In genomic region chr2:120404274-120404673, GRCh38 we compare ENCODE assay signal across 34 cellular contexts. TPM values are rescaled to one million over a fixed set of nuclear protein-coding genes. Genes with fewer than 3 reads are reported as not detected.
"Had no signal": no experiment of that assay in that cellular context is flagged by ENCODE, and none has a peak within 500 bp of the region (broad histone marks: within the 10 kb centered on the region; RNA-seq: fewer than 3 reads in every experiment).

No MANE protein-coding gene starts in this region.

- FAIRE-seq: bronchial epithelial cell, TTC549 had no signal

- H3K4me1 Mint-ChIP-seq: activated CD4-positive, alpha-beta T cell treated with anti-CD3 and anti-CD28 coated beads, Interleukin-2, amount 10 ng/mL, durations not matched to agents 24 days and 14 days; activated naive CD4-positive, alpha-beta T cell treated with anti-CD3 and anti-CD28 coated beads, Interleukin-2, amount 10 ng/mL, durations not matched to agents 7 days and 5 days; activated naive CD8-positive, alpha-beta T cell treated with anti-CD3 and anti-CD28 coated beads, Interleukin-2, amount 50 U/mL, for 24 hours had no signal

- H3K27me3 ChIP-seq: MG63 had no signal

- H3K36me3 ChIP-seq: MG63 had no signal

- DNase-seq: activated CD4-positive, alpha-beta T cell treated with anti-CD3 and anti-CD28 coated beads, Interleukin-2, amount 10 ng/mL, durations not matched to agents 24 days and 14 days; activated CD4-positive, alpha-beta T cell treated with anti-CD3 and anti-CD28 coated beads, Interleukin-2, amount 50 U/mL, for 4 hours; activated CD8-positive, alpha-beta memory T cell treated with anti-CD3 and anti-CD28 coated beads, Interleukin-2, amount 50 U/mL, for 4 hours; activated CD8-positive, alpha-beta T cell treated with anti-CD3 and anti-CD28 coated beads for 36 hours; activated effector memory CD4-positive, alpha-beta T cell treated with Interleukin-2 at 50 U/mL for 16 hours; activated naive CD4-positive, alpha-beta T cell treated with anti-CD3 and anti-CD28 coated beads, Interleukin-2, amount 10 ng/mL, durations not matched to agents 7 days and 5 days; activated naive CD8-positive, alpha-beta T cell treated with anti-CD3 and anti-CD28 coated beads, Interleukin-2, amount 50 U/mL, for 24 hours; activated T-cell treated with anti-CD3 and anti-CD28 coated beads for 4 hours; activated T-cell treated with anti-CD3 and anti-CD28 coated beads, Interleukin-2, amount 50 U/mL, for 4 hours; anterior cingulate cortex; central memory CD4-positive, alpha-beta T cell; Kasumi-1; KG1; MG63; NCI-H1048; NCI-H1105 treated with DMSO at 0.1 percent for 48 hours; NCI-H1436; NCI-H1694; NCI-H1930; NCI-H2081 treated with DMSO at 0.1 percent for 48 hours; NCI-H446 treated with DMSO at 0.1 percent for 48 hours; NCI-H524; NCI-H69; SIG-M5; T-helper 1 cell; T-helper 2 cell; T1000 had no signal

- H3K27ac Mint-ChIP-seq: activated CD4-positive, alpha-beta T cell treated with anti-CD3 and anti-CD28 coated beads, Interleukin-2, amount 10 ng/mL, durations not matched to agents 24 days and 14 days; activated CD8-positive, alpha-beta T cell treated with anti-CD3 and anti-CD28 coated beads for 36 hours; activated naive CD4-positive, alpha-beta T cell treated with anti-CD3 and anti-CD28 coated beads, Interleukin-2, amount 10 ng/mL, durations not matched to agents 7 days and 5 days; activated naive CD8-positive, alpha-beta T cell; activated naive CD8-positive, alpha-beta T cell treated with anti-CD3 and anti-CD28 coated beads, Interleukin-2, amount 50 U/mL, for 24 hours; activated T-helper 1 cell treated with anti-CD3 and anti-CD28 coated beads, Interleukin-12 subunit alpha, Interleukin-12 subunit beta, Interleukin-2, Interleukin-4 antibody, amounts not matched to agents 30 ng/mL and 10 ng/mL and 1 ng/mL, durations not matched to agents 14 hours and 24 hours and 36 hours had no signal

- H3K27me3 Mint-ChIP-seq: activated CD4-positive, alpha-beta T cell treated with anti-CD3 and anti-CD28 coated beads, Interleukin-2, amount 10 ng/mL, durations not matched to agents 24 days and 14 days; activated naive CD8-positive, alpha-beta T cell treated with anti-CD3 and anti-CD28 coated beads, Interleukin-2, amount 50 U/mL, for 24 hours had no signal

- H3K4me3 Mint-ChIP-seq: activated CD4-positive, alpha-beta T cell treated with anti-CD3 and anti-CD28 coated beads, Interleukin-2, amount 10 ng/mL, durations not matched to agents 24 days and 14 days; activated CD8-positive, alpha-beta T cell treated with anti-CD3 and anti-CD28 coated beads for 36 hours; activated naive CD4-positive, alpha-beta T cell treated with anti-CD3 and anti-CD28 coated beads, Interleukin-2, amount 10 ng/mL, durations not matched to agents 7 days and 5 days; activated naive CD8-positive, alpha-beta T cell; activated naive CD8-positive, alpha-beta T cell treated with anti-CD3 and anti-CD28 coated beads, Interleukin-2, amount 50 U/mL, for 24 hours; activated T-cell treated with anti-CD3 and anti-CD28 coated beads, Interleukin-2, amount 50 U/mL, for 4 hours; activated T-helper 1 cell treated with anti-CD3 and anti-CD28 coated beads, Interleukin-12 subunit alpha, Interleukin-12 subunit beta, Interleukin-2, Interleukin-4 antibody, amounts not matched to agents 30 ng/mL and 10 ng/mL and 1 ng/mL, durations not matched to agents 14 hours and 24 hours and 36 hours; brain had no signal

- H3K4me3 ChIP-seq: MG63 had no signal

- H3K9me3 ChIP-seq: MG63 had no signal

- H3K36me3 Mint-ChIP-seq: activated naive CD4-positive, alpha-beta T cell treated with anti-CD3 and anti-CD28 coated beads, Interleukin-2, amount 10 ng/mL, durations not matched to agents 7 days and 5 days; brain had no signal

- H3K9me3 Mint-ChIP-seq: activated CD4-positive, alpha-beta T cell treated with anti-CD3 and anti-CD28 coated beads, Interleukin-2, amount 10 ng/mL, durations not matched to agents 24 days and 14 days; activated naive CD4-positive, alpha-beta T cell treated with anti-CD3 and anti-CD28 coated beads, Interleukin-2, amount 10 ng/mL, durations not matched to agents 7 days and 5 days; activated T-helper 1 cell treated with anti-CD3 and anti-CD28 coated beads, Interleukin-12 subunit alpha, Interleukin-12 subunit beta, Interleukin-2, Interleukin-4 antibody, amounts not matched to agents 30 ng/mL and 10 ng/mL and 1 ng/mL, durations not matched to agents 14 hours and 24 hours and 36 hours had no signal

- ATAC-seq: activated CD8-positive, alpha-beta T cell treated with anti-CD3 and anti-CD28 coated beads for 36 hours; activated naive CD8-positive, alpha-beta T cell treated with anti-CD3 and anti-CD28 coated beads, Interleukin-2, amount 50 U/mL, for 24 hours; activated T-cell treated with anti-CD3 and anti-CD28 coated beads, Interleukin-2, amount 50 U/mL, for 4 hours; SK-N-SH treated with all-trans-retinoic acid at 6 μM for 48 hours had no signal

RNA-seq across cellular contexts. Expression of gene INHBB, which starts 58.3 kb away (rescaled TPM):
- total RNA-seq: activated CD4-positive, alpha-beta T cell treated with anti-CD3 and anti-CD28 coated beads, Interleukin-2, amount 10 ng/mL, durations not matched to agents 24 days and 14 days; activated CD8-positive, alpha-beta T cell treated with anti-CD3 and anti-CD28 coated beads for 36 hours; activated T-helper 1 cell treated with anti-CD3 and anti-CD28 coated beads, Interleukin-12 subunit alpha, Interleukin-12 subunit beta, Interleukin-2, Interleukin-4 antibody, amounts not matched to agents 30 ng/mL and 10 ng/mL and 1 ng/mL, durations not matched to agents 14 hours and 24 hours and 36 hours; SK-MEL-5 had no signal
